In the genomic region with DNA sequence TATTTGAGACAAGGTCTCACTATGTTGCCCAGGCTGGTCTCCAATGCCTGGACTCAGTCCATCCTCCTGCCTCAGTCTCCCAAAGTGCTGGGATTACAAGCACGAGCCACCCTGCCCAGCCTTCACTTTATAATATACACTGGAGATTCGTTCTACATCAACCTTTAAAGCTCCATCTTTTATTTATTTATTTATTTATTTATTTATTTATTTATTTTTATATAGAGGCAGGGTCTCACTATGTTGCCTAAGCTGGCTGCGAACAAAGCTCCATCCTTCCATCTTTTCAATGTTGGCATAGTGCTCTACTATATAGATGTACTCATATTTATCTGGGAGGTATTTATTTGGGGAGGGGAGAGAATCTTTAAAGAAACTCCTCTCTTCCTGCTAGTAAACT, we compare ENCODE assay signal across 36 cellular contexts. TPM values are rescaled to one million over a fixed set of nuclear protein-coding genes. Genes with fewer than 3 reads are reported as not detected.
"Had no signal": no experiment of that assay in that cellular context is flagged by ENCODE, and none has a peak within 500 bp of the region (broad histone marks: within the 10 kb centered on the region; RNA-seq: fewer than 3 reads in every experiment).

No MANE protein-coding gene starts in this region.

- H3K36me3 Mint-ChIP-seq: T-cell had no signal

- H3K4me3 Mint-ChIP-seq: activated CD4-positive, alpha-beta T cell treated with anti-CD3 and anti-CD28 coated beads, Interleukin-2, amount 10 ng/mL, durations not matched to agents 24 days and 14 days; activated CD8-positive, alpha-beta T cell treated with anti-CD3 and anti-CD28 coated beads for 36 hours; activated T-cell treated with anti-CD3 and anti-CD28 coated beads, Interleukin-2, amount 50 U/mL, for 24 hours had no signal

- H3K4me1 Mint-ChIP-seq: activated CD4-positive, alpha-beta T cell treated with anti-CD3 and anti-CD28 coated beads, Interleukin-2, amount 10 ng/mL, durations not matched to agents 24 days and 14 days had no signal

- H3K36me3 ChIP-seq: adrenal gland, MG63, Peyer's patch, SJSA1, WERI-Rb-1 had no signal

- H3K27ac Mint-ChIP-seq: activated CD4-positive, alpha-beta T cell treated with anti-CD3 and anti-CD28 coated beads, Interleukin-2, amount 10 ng/mL, durations not matched to agents 24 days and 14 days; activated CD8-positive, alpha-beta T cell treated with anti-CD3 and anti-CD28 coated beads for 36 hours; activated naive CD4-positive, alpha-beta T cell treated with anti-CD3 and anti-CD28 coated beads, Interleukin-2, amount 50 U/mL, for 72 hours; activated T-cell treated with anti-CD3 and anti-CD28 coated beads, Interleukin-2, amount 50 U/mL, for 24 hours; activated T-helper 2 cell treated with anti-CD3 and anti-CD28 coated beads, Interferon-gamma antibody, Interleukin-2, Interleukin-4, amounts not matched to agents 10 μg/mL and 5 μg/mL and 100 μg/mL, durations not matched to agents 14 hours and 24 hours and 36 hours; T-cell had no signal

- DNase-seq: activated CD4-positive, alpha-beta T cell treated with anti-CD3 and anti-CD28 coated beads, Interleukin-2, amount 10 ng/mL, durations not matched to agents 24 days and 14 days; activated CD4-positive, alpha-beta T cell treated with anti-CD3 and anti-CD28 coated beads, Interleukin-2, amount 50 U/mL, for 4 hours; activated CD8-positive, alpha-beta T cell treated with anti-CD3 and anti-CD28 coated beads for 36 hours; activated gamma-delta T cell; activated naive CD4-positive, alpha-beta T cell treated with Interleukin-2 at 50 U/mL for 16 hours; activated T-cell treated with anti-CD3 and anti-CD28 coated beads, Interleukin-2, amount 50 U/mL, for 24 hours; adrenal gland; body of pancreas; caudate nucleus; cerebellar nuclear complex; MG63; NCI-H1092 treated with DMSO at 0.1 percent for 48 hours; NCI-H1417; NCI-H146; NCI-H187; NCI-H2029 treated with DMSO at 0.1 percent for 48 hours; NCI-H2107; NCI-H2171; NCI-H510A; NCI-H526; NCI-H748 treated with DMSO at 0.1 percent for 48 hours; NK-92 treated with Interleukin-12 subunit alpha and Interleukin-12 subunit beta, amount 100 ng/mL, for 24 hours; PC-3; Peyer's patch; RPMI8226; SHP77 treated with DMSO at 0.1 percent for 48 hours; SK-N-SH; T-cell; T-helper 2 cell; T-helper 9 cell; WERI-Rb-1 had no signal

- H3K4me3 ChIP-seq: adrenal gland, body of pancreas, K562, MG63, Peyer's patch, SJSA1 had no signal

- H3K9me3 ChIP-seq: adrenal gland, body of pancreas, MG63, Peyer's patch, SJSA1, SK-N-SH had no signal

- H3K27ac ChIP-seq: adrenal gland, body of pancreas, Peyer's patch, SJSA1, WERI-Rb-1 had no signal

- H3K9me3 Mint-ChIP-seq: activated CD8-positive, alpha-beta T cell treated with anti-CD3 and anti-CD28 coated beads for 36 hours; activated naive CD4-positive, alpha-beta T cell treated with anti-CD3 and anti-CD28 coated beads, Interleukin-2, amount 50 U/mL, for 72 hours; activated T-cell treated with anti-CD3 and anti-CD28 coated beads, Interleukin-2, amount 50 U/mL, for 24 hours; activated T-helper 2 cell treated with anti-CD3 and anti-CD28 coated beads, Interferon-gamma antibody, Interleukin-2, Interleukin-4, amounts not matched to agents 10 μg/mL and 5 μg/mL and 100 μg/mL, durations not matched to agents 14 hours and 24 hours and 36 hours had no signal

- H3K9ac ChIP-seq: SK-N-SH had no signal

- H3K27me3 ChIP-seq: MG63, Peyer's patch had no signal

- H3K4me1 ChIP-seq: adrenal gland, Peyer's patch, SJSA1 had no signal

RNA-seq across cellular contexts. Expression of gene KDR, which starts 1.7 kb away (rescaled TPM):
- total RNA-seq: activated CD4-positive, alpha-beta T cell treated with anti-CD3 and anti-CD28 coated beads, Interleukin-2, amount 10 ng/mL, durations not matched to agents 24 days and 14 days; activated CD8-positive, alpha-beta memory T cell treated with anti-CD3 and anti-CD28 coated beads for 36 hours; activated CD8-positive, alpha-beta T cell treated with anti-CD3 and anti-CD28 coated beads for 36 hours; activated naive CD4-positive, alpha-beta T cell treated with anti-CD3 and anti-CD28 coated beads, Interleukin-2, amount 50 U/mL, for 72 hours; activated T-helper 2 cell treated with anti-CD3 and anti-CD28 coated beads, Interferon-gamma antibody, Interleukin-2, Interleukin-4, amounts not matched to agents 10 μg/mL and 5 μg/mL and 100 μg/mL, durations not matched to agents 14 hours and 24 hours and 36 hours had no signal
- polyA plus RNA-seq: K562, SK-N-SH had no signal
